24 cellular contexts compared by ENCODE assay signal in the genomic region with DNA sequence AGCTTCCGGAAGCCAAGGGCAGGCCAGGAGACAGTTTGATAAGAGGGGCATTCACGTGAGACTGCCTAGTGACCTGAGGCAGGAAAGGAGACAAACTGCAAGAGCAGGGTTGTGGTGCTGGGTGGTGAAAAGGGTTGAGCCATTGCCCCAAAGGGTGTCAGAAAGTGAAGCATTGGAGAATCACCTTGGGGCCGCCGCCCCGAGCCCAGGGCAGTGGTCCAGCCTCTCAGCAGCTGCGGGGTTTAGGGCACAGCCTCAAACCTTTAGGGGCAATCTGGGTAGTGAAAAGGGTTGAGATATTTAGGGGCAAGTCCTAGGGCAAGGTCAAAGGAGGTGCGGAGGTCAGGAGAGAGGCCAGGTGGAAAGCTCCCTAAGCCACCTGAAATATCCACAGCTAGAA.
"Had no signal": no experiment of that assay in that cellular context is flagged by ENCODE, and none has a peak within 500 bp of the region (broad histone marks: within the 10 kb centered on the region; RNA-seq: fewer than 3 reads in every experiment).

No MANE protein-coding gene starts in this region.

- H3K4me3 Mint-ChIP-seq: activated CD4-positive, alpha-beta T cell treated with anti-CD3 and anti-CD28 coated beads, Interleukin-2, amount 10 ng/mL, durations not matched to agents 7 days and 5 days; activated CD8-positive, alpha-beta T cell treated with anti-CD3 and anti-CD28 coated beads for 36 hours; central memory CD8-positive, alpha-beta T cell; effector memory CD8-positive, alpha-beta T cell; neural progenitor cell; T-cell; T-helper 2 cell treated with Interferon-gamma antibody and Interleukin-4, amounts not matched to agents 5 μg/mL and 100 μg/mL, for 36 hours had no signal

- H3K27ac ChIP-seq: brain microvascular endothelial cell, colonic mucosa, dorsolateral prefrontal cortex, gastrocnemius medialis, left ventricle myocardium inferior, neural progenitor cell, upper lobe of right lung, VCaP had no signal

- H3K9me3 Mint-ChIP-seq: activated CD4-positive, alpha-beta T cell treated with anti-CD3 and anti-CD28 coated beads, Interleukin-2, amount 10 ng/mL, durations not matched to agents 7 days and 5 days; activated naive CD4-positive, alpha-beta T cell treated with anti-CD3 and anti-CD28 coated beads, Interleukin-2, amount 50 U/mL, for 72 hours; central memory CD8-positive, alpha-beta T cell; effector memory CD8-positive, alpha-beta T cell; neural progenitor cell; T-cell; T-helper 2 cell treated with Interferon-gamma antibody and Interleukin-4, amounts not matched to agents 5 μg/mL and 100 μg/mL, for 36 hours had no signal

- ATAC-seq: activated naive CD4-positive, alpha-beta T cell treated with anti-CD3 and anti-CD28 coated beads, Interleukin-2, amount 50 U/mL, for 72 hours; gastrocnemius medialis; sciatic nerve; stimulated activated naive CD8-positive, alpha-beta T cell treated with anti-CD3 and anti-CD28 coated beads, Interleukin-15, Interleukin-2, amounts not matched to agents 100 U/mL and 50 U/mL, for 24 hours; upper lobe of right lung had no signal

- H3K27me3 ChIP-seq: brain microvascular endothelial cell, colonic mucosa, dorsolateral prefrontal cortex, esophagus squamous epithelium, neural progenitor cell, upper lobe of right lung had no signal

- H3K36me3 ChIP-seq: brain microvascular endothelial cell, colonic mucosa, esophagus squamous epithelium, gastrocnemius medialis, left ventricle myocardium inferior, neural progenitor cell, upper lobe of right lung had no signal

- H3K4me1 ChIP-seq: colonic mucosa, gastrocnemius medialis had no signal

- H3K27ac Mint-ChIP-seq: activated CD4-positive, alpha-beta T cell treated with anti-CD3 and anti-CD28 coated beads, Interleukin-2, amount 10 ng/mL, durations not matched to agents 7 days and 5 days; activated CD8-positive, alpha-beta T cell treated with anti-CD3 and anti-CD28 coated beads for 36 hours; neural progenitor cell; T-cell had no signal

- H3K9me3 ChIP-seq: colonic mucosa, esophagus squamous epithelium, gastrocnemius medialis, left ventricle myocardium inferior, mucosa of descending colon, upper lobe of right lung had no signal

- H3K9ac ChIP-seq: neural progenitor cell had no signal

- H3K4me3 ChIP-seq: colonic mucosa, dorsolateral prefrontal cortex, esophagus squamous epithelium, gastrocnemius medialis, left ventricle myocardium inferior, mucosa of descending colon, neural progenitor cell, smooth muscle cell, upper lobe of right lung had no signal

- DNase-seq: activated CD4-positive, alpha-beta T cell treated with anti-CD3 and anti-CD28 coated beads, Interleukin-2, amount 10 ng/mL, durations not matched to agents 7 days and 5 days; activated CD4-positive, CD25-positive, alpha-beta regulatory T cell treated with anti-CD3 and anti-CD28 coated beads, Interleukin-2, amount 50 U/mL, for 72 hours; activated CD8-positive, alpha-beta T cell treated with anti-CD3 and anti-CD28 coated beads for 36 hours; aorta; brain microvascular endothelial cell; colonic mucosa; dorsolateral prefrontal cortex; effector memory CD8-positive, alpha-beta T cell; esophagus squamous epithelium; gastrocnemius medialis; hippocampal formation; left ventricle myocardium inferior; mucosa of descending colon; stimulated activated CD4-positive, alpha-beta T cell treated with anti-CD3 and anti-CD28 coated beads, Interleukin-4, amount 100 ng/mL, for 1 hour; stimulated activated naive CD8-positive, alpha-beta T cell treated with anti-CD3 and anti-CD28 coated beads, Interleukin-15, Interleukin-2, amounts not matched to agents 100 U/mL and 50 U/mL, for 24 hours; T-cell; upper lobe of right lung had no signal

- H3K4me2 ChIP-seq: neural progenitor cell, smooth muscle cell had no signal

- H2AFZ ChIP-seq: neural progenitor cell had no signal

- H3K36me3 Mint-ChIP-seq: activated naive CD4-positive, alpha-beta T cell treated with anti-CD3 and anti-CD28 coated beads, Interleukin-2, amount 50 U/mL, for 72 hours; neural progenitor cell; T-cell had no signal
